ENCODE assay signal across 26 cellular contexts in genomic region chr19:16623066-16623465, GRCh38. TPM values are rescaled to one million over a fixed set of nuclear protein-coding genes. Genes with fewer than 3 reads are reported as not detected.
DNase-seq lines count a peak whose midpoint lies in the region; ATAC-seq and TF ChIP-seq lines count a peak whose summit lies in the region.
"Had no signal": no experiment of that assay in that cellular context is flagged by ENCODE, and none has a peak within 500 bp of the region (broad histone marks: within the 10 kb centered on the region; RNA-seq: fewer than 3 reads in every experiment).

No MANE protein-coding gene starts in this region.

- H3F3A ChIP-seq in SU-DHL-6 (ENCODE audit: insufficient read depth) = 0 out of 2 replicates have a peak, but pooled peaks cover 4% of the 10 kb centered on the region

- intact Hi-C loops in upper lobe of right lung (cut with DNase I) = loop anchor here (10.0 kb wide), 1 partner anchor 48 kb away; the partner anchor contains the start of gene SLC35E1

- H3K27ac ChIP-seq in Karpas-422 (ENCODE audit: low read length) (peak overlapping the region; percentile 97), SU-DHL-6 (ENCODE audit: low read depth, low read length) (peak overlapping the region; percentile 43; the same call in 1 of the 2 replicates), osteoblast (ENCODE audit: low read depth, low read length) (no peak overlapping the region), upper lobe of right lung (peak overlapping the region; percentile 24)
- H3K27ac ChIP-seq: C4-2B, GM23248, Peyer's patch, SK-N-MC had no signal

- H3K27me3 ChIP-seq in Karpas-422 (ENCODE audit: low read length) (no peaks in the 10 kb centered on the region), SU-DHL-6 (ENCODE audit: low read length) (no peaks in the 10 kb centered on the region), osteoblast (ENCODE audit: insufficient read depth, low read length) (no peaks in the 10 kb centered on the region), upper lobe of right lung (no peaks in the 10 kb centered on the region)
- H3K27me3 ChIP-seq: Peyer's patch had no signal

- H3K4me1 ChIP-seq in Karpas-422 (ENCODE audit: low read length) (peaks cover 86% of the 10 kb centered on the region), osteoblast (ENCODE audit: insufficient read depth, low read length) (peaks cover 15% of the 10 kb centered on the region), upper lobe of right lung (peaks cover 60% of the 10 kb centered on the region)

- no peak for DNase-seq in Karpas-422
- peak; percentile 17 for DNase-seq in osteoblast (ENCODE audit: insufficient read length, low spot score, missing footprints)
- DNase-seq in upper lobe of right lung = no peak
- DNase-seq in NCI-H2227 (lab: John Stamatoyannopoulos, UW; ENCODE audit: unreplicated experiment) = no peak
- DNase-seq in activated CD4-positive, CD25-positive, alpha-beta regulatory T cell treated with anti-CD3 and anti-CD28 coated beads, Interleukin-2, amount 50 U/mL, for 72 hours = no peak
- DNase-seq in left lobe of liver (ENCODE audit: low spot score) = no peak
- DNase-seq: Calu3, DMS79 treated with DMSO at 0.1 percent for 48 hours, GF-D8, GM23248, HFFc6, KBM-7, NCI-H1048, NCI-H1417, NCI-H1694, NCI-H2029 treated with DMSO at 0.1 percent for 48 hours, NCI-H2227 treated with DMSO at 0.1 percent for 48 hours, NCI-H526 treated with DMSO at 0.1 percent for 48 hours, OCI-M1, Peyer's patch, SIG-M5, SW 1271 had no signal

- ATAC-seq in upper lobe of right lung (no peak), left lobe of liver (no peak)

- H3K9me3 ChIP-seq in Karpas-422 (ENCODE audit: low read length) = no peaks in the 10 kb centered on the region
- H3K9me3 ChIP-seq in SU-DHL-6 (ENCODE audit: insufficient read depth, low read length) = no peaks in the 10 kb centered on the region
- H3K9me3 ChIP-seq in osteoblast (ENCODE audit: low read depth, low read length) = no peaks in the 10 kb centered on the region
- no peaks in the 10 kb centered on the region for H3K9me3 ChIP-seq in upper lobe of right lung
- H3K9me3 ChIP-seq: HAP-1, Peyer's patch had no signal

- H3K9ac ChIP-seq in Karpas-422 (ENCODE audit: low read length) = peak overlapping the region; percentile 73
- peak overlapping the region; percentile 12; the same call in 1 of the 2 replicates for H3K9ac ChIP-seq in SU-DHL-6 (ENCODE audit: low read length)
- H3K9ac ChIP-seq: GM23248 had no signal

- peaks cover 99% of the 10 kb centered on the region for H3K79me2 ChIP-seq in Karpas-422 (ENCODE audit: low read length)
- H3K79me2 ChIP-seq in SU-DHL-6 (ENCODE audit: insufficient read depth, low read length) = peaks cover 99% of the 10 kb centered on the region
- H3K79me2 ChIP-seq in osteoblast (ENCODE audit: insufficient read depth, low read length) = peaks cover 99% of the 10 kb centered on the region

- no peak for TF ChIP-seq CTCF in SU-DHL-6 (IDR thresholded peaks at IDR 0.05; ENCODE audit: insufficient read depth, low read length, poor library complexity, severe bottlenecking)
- no peak for TF ChIP-seq CTCF in osteoblast (IDR thresholded peaks at IDR 0.05; ENCODE audit: extremely low read depth, low read depth, low read length)
- no peak for TF ChIP-seq CTCF in upper lobe of right lung (IDR thresholded peaks at IDR 0.05)

- H2AFZ ChIP-seq in Karpas-422 (ENCODE audit: low read length) (no peak overlapping the region), SU-DHL-6 (ENCODE audit: low read depth, low read length, severe bottlenecking) (no peak overlapping the region), osteoblast (ENCODE audit: low read length) (no peak overlapping the region)
- H2AFZ ChIP-seq: GM23248 had no signal

- H4K20me1 ChIP-seq in Karpas-422 (ENCODE audit: insufficient read depth, low read depth, low read length) (peaks cover 69% of the 10 kb centered on the region), SU-DHL-6 (ENCODE audit: low read depth, low read length) (peaks cover 7% of the 10 kb centered on the region; the same call in 1 of the 2 replicates), osteoblast (ENCODE audit: insufficient read depth, low read length) (peaks cover 95% of the 10 kb centered on the region)

- H3K9me2 ChIP-seq in Karpas-422 (replicated peaks; ENCODE audit: insufficient read depth, low read length) = no peaks in the 10 kb centered on the region
- no peaks in the 10 kb centered on the region for H3K9me2 ChIP-seq in SU-DHL-6 (replicated peaks; ENCODE audit: insufficient read depth, low read length)

- H3K36me3 ChIP-seq in Karpas-422 (ENCODE audit: insufficient read depth, low read length) (peaks cover 20% of the 10 kb centered on the region), SU-DHL-6 (ENCODE audit: low read length) (no peaks in the 10 kb centered on the region), osteoblast (ENCODE audit: insufficient read depth, low read length) (peaks cover 27% of the 10 kb centered on the region), upper lobe of right lung (peaks cover 12% of the 10 kb centered on the region)

- H3K4me2 ChIP-seq in Karpas-422 (ENCODE audit: low read depth, low read length, poor library complexity, severe bottlenecking) (peak overlapping the region; percentile 87), SU-DHL-6 (ENCODE audit: low read depth, low read length, poor library complexity, severe bottlenecking) (peak overlapping the region; percentile 4), osteoblast (ENCODE audit: insufficient read depth, low read length) (no peak overlapping the region)

- H3K4me3 ChIP-seq in Karpas-422 (ENCODE audit: low read length) = no peak overlapping the region; the same call in 1 of the 2 replicates
- no peak overlapping the region for H3K4me3 ChIP-seq in SU-DHL-6 (ENCODE audit: insufficient read depth, low read length, poor library complexity, severe bottlenecking)
- no peak overlapping the region for H3K4me3 ChIP-seq in osteoblast (ENCODE audit: insufficient read depth, low read length)
- no peak overlapping the region for H3K4me3 ChIP-seq in upper lobe of right lung
- H3K4me3 ChIP-seq: GM23248, HAP-1, Peyer's patch, SK-N-MC had no signal

RNA-seq across cellular contexts. Expression of gene MED26, which starts 4.9 kb away (rescaled TPM):
- total RNA-seq in Karpas-422 (2014; rRNA removed; shearing (Covaris generic); ENCODE audit: low replicate concordance) = 15.0 and 23.7 TPM in 2 replicates
- total RNA-seq in osteoblast (5.8 and 6.5 TPM in 2 replicates), upper lobe of right lung (13.4 TPM), left lobe of liver (6.0 TPM)

RNA-seq across cellular contexts. Expression of gene SMIM7, which starts 36.9 kb away (rescaled TPM):
- 59.8 and 62.0 TPM in 2 replicates for total RNA-seq in Karpas-422 (2014; rRNA removed; shearing (Covaris generic); ENCODE audit: low replicate concordance)
- total RNA-seq in osteoblast (57.8 and 60.1 TPM in 2 replicates), upper lobe of right lung (76.7 TPM), left lobe of liver (37.9 TPM)

RNA-seq across cellular contexts. Expression of gene TMEM38A, which starts 37.9 kb away (rescaled TPM):
- 12.9 and 21.2 TPM in 2 replicates for total RNA-seq in Karpas-422 (2014; rRNA removed; shearing (Covaris generic); ENCODE audit: low replicate concordance)
- total RNA-seq in osteoblast (2.4 and 2.5 TPM in 2 replicates), upper lobe of right lung (5.1 TPM), left lobe of liver (6.0 TPM)

RNA-seq across cellular contexts. Expression of gene SLC35E1, which starts 50.9 kb away (rescaled TPM):
- total RNA-seq in Karpas-422 (2014; rRNA removed; shearing (Covaris generic); ENCODE audit: low replicate concordance) = 33.5 and 39.4 TPM in 2 replicates
- total RNA-seq in osteoblast = 38.0 and 41.5 TPM in 2 replicates
- 51.2 TPM for total RNA-seq in upper lobe of right lung
- 22.9 TPM for total RNA-seq in left lobe of liver
